In genomic region chr9:10366171-10366779, GRCh38 we compare ENCODE assay signal across 9 cellular contexts.
DNase-seq lines count a peak whose midpoint lies in the region; ATAC-seq and TF ChIP-seq lines count a peak whose summit lies in the region.
"Had no signal": no experiment of that assay in that cellular context is flagged by ENCODE, and none has a peak within 500 bp of the region (broad histone marks: within the 10 kb centered on the region; RNA-seq: fewer than 3 reads in every experiment).

No MANE protein-coding gene starts in this region.

- no peak overlapping the region for H3K27ac ChIP-seq in effector memory CD4-positive, alpha-beta T cell (ENCODE audit: insufficient read depth, low read length, poor library complexity, severe bottlenecking)

- H3K4me3 Mint-ChIP-seq in Calu3 (ENCODE audit: low read depth, unreplicated experiment) (no peak overlapping the region), nephron progenitor cell (no peak overlapping the region)
- no peak overlapping the region for H3K4me3 Mint-ChIP-seq in natural killer cell treated with Interleukin-12 subunit alpha and Interleukin-12 subunit beta and Interleukin-15 and Interleukin-18, amount 100 ng/mL, for 72 hours
- H3K4me3 Mint-ChIP-seq: IgD-negative memory B cell had no signal

- H3K9me3 ChIP-seq in effector memory CD4-positive, alpha-beta T cell (ENCODE audit: control insufficient read depth, low read length), result no peaks in the 10 kb centered on the region

- H3K4me3 ChIP-seq in effector memory CD4-positive, alpha-beta T cell (ENCODE audit: insufficient read depth, low read depth, low read length, poor library complexity, severe bottlenecking), result no peak overlapping the region

- no peaks in the 10 kb centered on the region for H3K4me1 ChIP-seq in effector memory CD4-positive, alpha-beta T cell (ENCODE audit: control insufficient read depth, insufficient read depth, low read length, poor library complexity, severe bottlenecking)

- DNase-seq in Calu3, result peak; percentile 10
- DNase-seq in NCI-H774 (lab: John Stamatoyannopoulos, UW), result peak; percentile 42
- DNase-seq in ecto neural progenitor cell (ENCODE audit: low spot score), result peak; percentile 32
- peak; percentile 8 for DNase-seq in nephron progenitor cell
- no peak for DNase-seq in natural killer cell treated with Interleukin-12 subunit alpha and Interleukin-12 subunit beta and Interleukin-15 and Interleukin-18, amount 100 ng/mL, for 72 hours (ENCODE audit: low spot score)
- DNase-seq in effector memory CD4-positive, alpha-beta T cell, result no peak

- TF ChIP-seq CTCF in Calu3 (IDR thresholded peaks at IDR 0.05; ENCODE audit: unreplicated experiment) (no peak), nephron progenitor cell (IDR thresholded peaks at IDR 0.05) (peak; percentile 73)

- H3K27ac Mint-ChIP-seq in Calu3 (ENCODE audit: unreplicated experiment) (no peak overlapping the region), nephron progenitor cell (no peak overlapping the region)
- H3K27ac Mint-ChIP-seq in natural killer cell treated with Interleukin-12 subunit alpha and Interleukin-12 subunit beta and Interleukin-15 and Interleukin-18, amount 100 ng/mL, for 72 hours, result no peak overlapping the region
- H3K27ac Mint-ChIP-seq: IgD-negative memory B cell had no signal

- peak; percentile 90 for ATAC-seq in GM19395 (IDR thresholded peaks at IDR 0.05; ENCODE audit: unreplicated experiment)
- ATAC-seq in HG03378 (IDR thresholded peaks at IDR 0.05; ENCODE audit: unreplicated experiment), result peak; percentile 88
- no peak for ATAC-seq in natural killer cell treated with Interleukin-12 subunit alpha and Interleukin-12 subunit beta and Interleukin-15 and Interleukin-18, amount 100 ng/mL, for 72 hours

- H3K36me3 Mint-ChIP-seq in Calu3 (ENCODE audit: insufficient read depth, unreplicated experiment) (no peaks in the 10 kb centered on the region), nephron progenitor cell (ENCODE audit: low read depth) (no peaks in the 10 kb centered on the region)
- peaks cover 1% of the 10 kb centered on the region for H3K36me3 Mint-ChIP-seq in natural killer cell treated with Interleukin-12 subunit alpha and Interleukin-12 subunit beta and Interleukin-15 and Interleukin-18, amount 100 ng/mL, for 72 hours
- H3K36me3 Mint-ChIP-seq: IgD-negative memory B cell had no signal

- no peaks in the 10 kb centered on the region for H3K9me3 Mint-ChIP-seq in Calu3 (ENCODE audit: low read depth, unreplicated experiment)
- no peaks in the 10 kb centered on the region for H3K9me3 Mint-ChIP-seq in nephron progenitor cell
- peaks cover 4% of the 10 kb centered on the region for H3K9me3 Mint-ChIP-seq in natural killer cell treated with Interleukin-12 subunit alpha and Interleukin-12 subunit beta and Interleukin-15 and Interleukin-18, amount 100 ng/mL, for 72 hours
- H3K9me3 Mint-ChIP-seq: IgD-negative memory B cell had no signal

- no peaks in the 10 kb centered on the region for H3K36me3 ChIP-seq in effector memory CD4-positive, alpha-beta T cell (ENCODE audit: control insufficient read depth, insufficient read depth, low read length)

- no peaks in the 10 kb centered on the region for H3K27me3 ChIP-seq in effector memory CD4-positive, alpha-beta T cell (replicated peaks; ENCODE audit: control insufficient read depth, insufficient read depth, low read length, poor library complexity, severe bottlenecking)

- CTCF ChIA-PET in Calu3 (lab: Charles Lee), result no interaction called here

- intact Hi-C loops in Calu3 (cut with micrococcal nuclease; ENCODE audit: unreplicated experiment), result loop anchor here (2.0 kb wide), 1 partner anchor 1963 kb away; no protein-coding TSS in a partner anchor

- no peaks in the 10 kb centered on the region for H3K4me1 Mint-ChIP-seq in Calu3 (ENCODE audit: low read depth, unreplicated experiment)
- H3K4me1 Mint-ChIP-seq in nephron progenitor cell, result no peaks in the 10 kb centered on the region
- no peaks in the 10 kb centered on the region for H3K4me1 Mint-ChIP-seq in natural killer cell treated with Interleukin-12 subunit alpha and Interleukin-12 subunit beta and Interleukin-15 and Interleukin-18, amount 100 ng/mL, for 72 hours (ENCODE audit: low read depth in 2 of 2)
- H3K4me1 Mint-ChIP-seq: IgD-negative memory B cell had no signal

- H3K27me3 Mint-ChIP-seq in Calu3 (ENCODE audit: unreplicated experiment) (no peaks in the 10 kb centered on the region), nephron progenitor cell (ENCODE audit: low read depth, poor library complexity) (no peaks in the 10 kb centered on the region)
- H3K27me3 Mint-ChIP-seq in natural killer cell treated with Interleukin-12 subunit alpha and Interleukin-12 subunit beta and Interleukin-15 and Interleukin-18, amount 100 ng/mL, for 72 hours, result no peaks in the 10 kb centered on the region

- no TSS peak for BruUV-seq in Calu3 (replicated peaks; lab: Mats Ljungman, UMichigan)

Comparison
In these comparisons a context has a peak if more than half of its experiments do, and no peak if none do; other contexts are left out.
1. DNase-seq: peak in Calu3 (single experiment), NCI-H774 (single experiment), ecto neural progenitor cell (single experiment) and nephron progenitor cell (single experiment); none in natural killer cell treated with Interleukin-12 subunit alpha and Interleukin-12 subunit beta and Interleukin-15 and Interleukin-18, amount 100 ng/mL, for 72 hours (single experiment) and effector memory CD4-positive, alpha-beta T cell (0 of 3).
2. ATAC-seq: peak in GM19395 (single experiment) and HG03378 (single experiment); none in natural killer cell treated with Interleukin-12 subunit alpha and Interleukin-12 subunit beta and Interleukin-15 and Interleukin-18, amount 100 ng/mL, for 72 hours (0 of 2).